8 cellular contexts compared by ENCODE assay signal in the genomic region with DNA sequence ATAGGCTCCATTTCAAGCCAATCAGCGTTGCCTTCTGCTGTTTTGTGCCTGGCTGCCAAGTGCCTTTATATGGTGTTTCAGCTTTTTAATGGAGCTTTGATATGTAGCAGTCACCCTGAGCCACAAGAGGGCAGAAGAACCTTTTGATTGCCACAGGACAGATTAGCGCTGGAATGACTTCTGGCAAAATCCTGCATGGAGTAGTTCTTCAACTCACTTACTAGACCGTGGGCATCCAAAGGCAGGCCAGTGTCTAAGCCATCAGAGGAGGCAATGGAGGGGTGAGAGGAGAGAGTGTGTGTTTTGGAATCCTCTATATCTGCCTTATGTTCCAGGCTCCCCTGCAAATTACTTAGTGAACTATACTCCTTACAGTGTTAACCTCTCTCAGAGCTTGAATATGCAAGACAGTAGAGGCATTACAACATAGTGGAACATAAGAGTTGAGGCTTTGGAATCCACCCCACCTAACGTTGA. TPM values are rescaled to one million over a fixed set of nuclear protein-coding genes. Genes with fewer than 3 reads are reported as not detected.
DNase-seq lines count a peak whose midpoint lies in the region; ATAC-seq and TF ChIP-seq lines count a peak whose summit lies in the region.

No MANE protein-coding gene starts in this region.

- H3K27ac ChIP-seq in adrenal gland, result no peak overlapping the region

- DNase-seq in GM10266 (ENCODE audit: extremely low spot score) (peak; percentile 58), NCI-H1417 (lab: John Stamatoyannopoulos, UW) (peak; percentile 68 to 93 (median 78)), SKM-1 treated with dmso at 0.1 percent for 144 hours (lab: John Stamatoyannopoulos, UW; ENCODE audit: unreplicated experiment) (peak; percentile 60), adrenal gland (peak; percentile 75 to 94 (median 79)), left cardiac atrium (peak; percentile 54), pulmonary artery endothelial cell (ENCODE audit: low read depth, low spot score) (peak; percentile 63)

- H3K4me1 ChIP-seq in adrenal gland (replicated peaks in 1 of 2), result peaks cover 0 to 12% of the 10 kb centered on the region in 2 donors

- intact Hi-C loops in adrenal gland (cut with DNase I), result no loop called here
- intact Hi-C loops in left cardiac atrium (cut with DNase I), result loop anchor here (1.0 to 10.0 kb wide), 4 partner anchors 169 to 289 kb away; partner anchors contain the start of genes ARTN (in 1 of the 2) and PTPRF (in 1 of the 2)

- TF ChIP-seq POLR2A in adrenal gland (IDR thresholded peaks at IDR 0.05), result no peak

- ATAC-seq in left cardiac atrium (peak; percentile 94 to 96), HG03135 (IDR thresholded peaks at IDR 0.05; ENCODE audit: unreplicated experiment) (no peak), HG03469 (IDR thresholded peaks at IDR 0.05; ENCODE audit: unreplicated experiment) (no peak)

- no peaks in the 10 kb centered on the region for H3K36me3 ChIP-seq in adrenal gland (replicated peaks in 1 of 2)

- WGBS in adrenal gland, 4 donors, result 0 to 2% (median 2%) methylated on average over 4 of the region's 4 CpGs

- no peaks in the 10 kb centered on the region for H3K9me3 ChIP-seq in adrenal gland (replicated peaks in 1 of 3)

- TF ChIP-seq CTCF in GM10266 (IDR thresholded peaks at IDR 0.05; ENCODE audit: control insufficient read depth, insufficient read depth, low read depth, missing control alignments), result peak; percentile 90
- peak; percentile 79 to 96 (median 94) for TF ChIP-seq CTCF in adrenal gland (IDR thresholded peaks at IDR 0.05)

- no peaks in the 10 kb centered on the region for H3K27me3 ChIP-seq in adrenal gland

- no peak overlapping the region for H3K4me3 ChIP-seq in adrenal gland

RNA-seq across cellular contexts. Expression of gene ST3GAL3, which starts 56.2 kb away (rescaled TPM):
- 10 to 100 TPM; 15.6 to 43.3 (median 26.2) TPM for total RNA-seq in adrenal gland
- polyA plus RNA-seq in adrenal gland, result 10 to 100 TPM; 22.0 to 34.3 (median 33.1) TPM
- 10 to 100 TPM; 19.4 to 25.9 TPM for total RNA-seq in left cardiac atrium
- 12.7 and 17.1 TPM in 2 replicates for total RNA-seq in pulmonary artery endothelial cell

Comparison
In these comparisons a context has a peak if more than half of its experiments do, and no peak if none do; other contexts are left out.
1. ATAC-seq: peak in left cardiac atrium (2 of 2); none in HG03135 (single experiment) and HG03469 (single experiment).
2. intact Hi-C loops: an anchor here in left cardiac atrium (1.0 to 10.0 kb wide); none called in adrenal gland.
3. Peak in every context shown above with its lines, with median percentiles within 50 percentile points of each other: DNase-seq.